ENCODE assay signal across 19 cellular contexts in genomic region chr1:19648239-19648638, GRCh38. TPM values are rescaled to one million over a fixed set of nuclear protein-coding genes. Genes with fewer than 3 reads are reported as not detected.
DNase-seq lines count a peak whose midpoint lies in the region; ATAC-seq and TF ChIP-seq lines count a peak whose summit lies in the region.
"Had no signal": no experiment of that assay in that cellular context is flagged by ENCODE, and none has a peak within 500 bp of the region (broad histone marks: within the 10 kb centered on the region; RNA-seq: fewer than 3 reads in every experiment).

No MANE protein-coding gene starts in this region.

- peaks cover 65% of the 10 kb centered on the region for H3K79me2 ChIP-seq in HCT116 (ENCODE audit: insufficient read depth, low read length)
- H3K79me2 ChIP-seq in mammary epithelial cell (ENCODE audit: insufficient read depth, low read length): peaks cover 88% of the 10 kb centered on the region

- H2BK5ac ChIP-seq in mesenchymal stem cell (ENCODE audit: low read depth, low read length, poor library complexity, severe bottlenecking): no peak overlapping the region

- RAD21 ChIA-PET in HCT116 (lab: Charles Lee; ENCODE audit: low non-redundant PET in 1 of 2, low total read pairs in 2 of 2, uncharacterized antibody in 2 of 2, unreplicated experiment in 2 of 2): interaction anchor here (0.6 kb wide), 2 partner anchors 246 to 255 kb away, joined by 6 read pairs; no protein-coding TSS in a partner anchor

- CTCF ChIA-PET in HCT116 (lab: Charles Lee): interaction anchor here (0.6 to 1.1 kb wide), 3 partner anchors 8 to 468 kb away, joined by 3 read pairs; partner anchors contain the start of gene HTR6
- CTCF ChIA-PET in mammary epithelial cell (lab: Charles Lee; ENCODE audit: low non-redundant PET): no interaction called here

- no peaks in the 10 kb centered on the region for H4K20me1 ChIP-seq in HCT116 (ENCODE audit: insufficient read depth)
- no peaks in the 10 kb centered on the region for H4K20me1 ChIP-seq in mammary epithelial cell (ENCODE audit: insufficient read depth, low read length)

- H2AFZ ChIP-seq in HCT116 (ENCODE audit: low read depth, low read length, poor library complexity, severe bottlenecking) (no peak overlapping the region), mammary epithelial cell (ENCODE audit: low read depth, low read length) (no peak overlapping the region), mesenchymal stem cell (ENCODE audit: low read depth, low read length) (no peak overlapping the region)

- H3K4ac ChIP-seq in mesenchymal stem cell (ENCODE audit: low read depth in 1 of 2, low read length in 2 of 2): no peak overlapping the region

- no peak for ATAC-seq in HCT116
- no peak for ATAC-seq in HG03520 (IDR thresholded peaks at IDR 0.05; ENCODE audit: unreplicated experiment)
- ATAC-seq: stimulated activated effector memory CD8-positive, alpha-beta T cell treated with anti-CD3 and anti-CD28 coated beads, Interleukin-12 subunit alpha, Interleukin-12 subunit beta, amount 100 ng/mL, for 72 hours had no signal

- H4K8ac ChIP-seq in mesenchymal stem cell (ENCODE audit: low read length): no peak overlapping the region

- TF ChIP-seq RAD21 in HCT116 (IDR thresholded peaks at IDR 0.05; ENCODE audit: low read depth): no peak

- no peak for TF ChIP-seq EP300 in stomach (IDR thresholded peaks at IDR 0.05)

- H3K4me3 ChIP-seq in HCT116 (replicated peaks in 1 of 2; ENCODE audit: low read depth in 1 of 2, low read length in 2 of 2) (no peak overlapping the region), mammary epithelial cell (replicated peaks in 1 of 3; ENCODE audit: insufficient read depth in 1 of 3, low read depth in 2 of 3, low read length in 3 of 3) (no peak overlapping the region), mesenchymal stem cell (ENCODE audit: insufficient read depth in 1 of 2, low read depth in 1 of 2, low read length in 2 of 2) (peak overlapping the region in 1 of 2 experiments; percentile 98), stomach (peak overlapping the region in 3 of 4 donors; percentile 73 to 77 (median 73))
- H3K4me3 ChIP-seq: adrenal gland had no signal

- H3K4me2 ChIP-seq in HCT116 (ENCODE audit: low read length): peak overlapping the region; percentile 16
- peak overlapping the region; percentile 91 for H3K4me2 ChIP-seq in mammary epithelial cell (ENCODE audit: insufficient read depth, low read depth, low read length)
- H3K4me2 ChIP-seq in mesenchymal stem cell (ENCODE audit: low read length, poor library complexity, severe bottlenecking): no peak overlapping the region

- H3K36me3 ChIP-seq in HCT116 (ENCODE audit: control insufficient read depth in 1 of 2, insufficient read depth in 2 of 2, low read length in 2 of 2) (no peaks in the 10 kb centered on the region), mammary epithelial cell (ENCODE audit: insufficient read depth, low read length) (no peaks in the 10 kb centered on the region), mesenchymal stem cell (ENCODE audit: control insufficient read depth in 1 of 2, insufficient read depth in 2 of 2, low read depth in 1 of 2, low read length in 2 of 2) (peaks cover 3 to 9% of the 10 kb centered on the region in 2 experiments), stomach (no peaks in the 10 kb centered on the region)
- H3K36me3 ChIP-seq: adrenal gland had no signal

- no peak overlapping the region for H3K14ac ChIP-seq in mesenchymal stem cell (ENCODE audit: low read length in 2 of 2)

- H3K9me2 ChIP-seq in HCT116 (ENCODE audit: insufficient read depth): no peaks in the 10 kb centered on the region

- H3K18ac ChIP-seq in mesenchymal stem cell (ENCODE audit: low read depth in 1 of 2, low read length in 2 of 2): no peak overlapping the region

- no peak overlapping the region for H3K23ac ChIP-seq in mesenchymal stem cell (ENCODE audit: low read length in 2 of 2)

- no peak for DNase-seq in HCT116 (ENCODE audit: low read depth, low spot score)
- no peak for DNase-seq in mammary epithelial cell
- DNase-seq in mesenchymal stem cell: no peak
- DNase-seq in stomach: no peak
- DNase-seq in GM19238 (ENCODE audit: insufficient read length, low spot score): no peak
- DNase-seq in retina: no peak
- DNase-seq in DMS79 (lab: John Stamatoyannopoulos, UW): no peak
- DNase-seq: adrenal gland, cerebellar nuclear complex, immature natural killer cell, NCI-H2171 treated with DMSO at 0.1 percent for 48 hours, NCI-H82, RPMI8226 had no signal

- WGBS in mammary epithelial cell (ENCODE audit: low coverage, missing lambda C conversion rate): 25% methylated on average over 14 of the region's 14 CpGs
- WGBS in mesenchymal stem cell: 83% methylated on average over 14 of the region's 14 CpGs
- WGBS in stomach, 5 donors: 55 to 73% (median 67%) methylated on average over 12 to 14 of the region's 14 CpGs

- intact Hi-C loops in HCT116 (cut with micrococcal nuclease): loop anchor here (5.0 kb wide), 1 partner anchor 396 kb away; the partner anchor contains the start of genes EMC1 and MRTO4
- intact Hi-C loops in mammary epithelial cell (cut with micrococcal nuclease): loop anchor here (1.0 to 10.0 kb wide), 4 partner anchors 51 to 283 kb away; partner anchors contain the start of gene CAPZB
- intact Hi-C loops in stomach (cut with DNase I; ENCODE audit: low total_unique reads): loop anchor here (5.0 kb wide), 1 partner anchor 166 kb away; no protein-coding TSS in a partner anchor

- POLR2A ChIA-PET in HCT116 (lab: Charles Lee): no interaction called here

- no peak overlapping the region for H2BK12ac ChIP-seq in mesenchymal stem cell (ENCODE audit: low read length in 2 of 2)

- no peak for TF ChIP-seq POLR2A in HCT116 (IDR thresholded peaks at IDR 0.05; ENCODE audit: borderline replicate concordance, extremely low read depth, insufficient read depth, insufficient read length)
- TF ChIP-seq POLR2A in stomach (IDR thresholded peaks at IDR 0.05): no peak

- no peak overlapping the region for H2AK5ac ChIP-seq in mesenchymal stem cell (ENCODE audit: low read length, severe bottlenecking)

- H3K9ac ChIP-seq in HCT116 (ENCODE audit: low read length) (no peak overlapping the region), mammary epithelial cell (ENCODE audit: insufficient read depth, low read length) (no peak overlapping the region), mesenchymal stem cell (ENCODE audit: low read length) (peak overlapping the region; percentile 98)

- peaks cover 29% of the 10 kb centered on the region for H3K79me1 ChIP-seq in mesenchymal stem cell (replicated peaks; ENCODE audit: low read length, poor library complexity, severe bottlenecking)

- no peak overlapping the region for H4K91ac ChIP-seq in mesenchymal stem cell (ENCODE audit: low read length)

- dilution Hi-C loops in mammary epithelial cell (cut with HindIII; ENCODE audit: low sequenced_read_pairs): no loop called here

- H2BK120ac ChIP-seq in mesenchymal stem cell (ENCODE audit: low read depth, low read length): no peak overlapping the region

- H3K9me3 ChIP-seq in HCT116 (ENCODE audit: control insufficient read depth in 1 of 2, insufficient read depth in 1 of 2, low read depth in 1 of 2, low read length in 2 of 2): no peaks in the 10 kb centered on the region
- no peaks in the 10 kb centered on the region for H3K9me3 ChIP-seq in mammary epithelial cell (replicated peaks; ENCODE audit: insufficient read depth, low read length)
- no peaks in the 10 kb centered on the region for H3K9me3 ChIP-seq in mesenchymal stem cell (ENCODE audit: control insufficient read depth, low read length)
- H3K9me3 ChIP-seq in stomach: no peaks in the 10 kb centered on the region
- H3K9me3 ChIP-seq: adrenal gland had no signal

- H3K27ac ChIP-seq in HCT116 (ENCODE audit: low read depth, low read length): no peak overlapping the region
- H3K27ac ChIP-seq in mammary epithelial cell (ENCODE audit: insufficient read depth, low read depth, low read length): peak overlapping the region; percentile 33
- H3K27ac ChIP-seq in mesenchymal stem cell (ENCODE audit: low read length, poor library complexity, severe bottlenecking): no peak overlapping the region
- H3K27ac ChIP-seq in stomach: peak overlapping the region; percentile 14 to 96 (median 89)

- in situ Hi-C loops in mammary epithelial cell (cut with MboI; ENCODE audit: low sequenced_read_pairs in 2 of 2): loop anchor here in 1 of 2 donors (5.0 to 10.0 kb wide), 3 partner anchors 51 to 283 kb away; partner anchors contain the start of gene CAPZB

- TF ChIP-seq CTCF in HCT116 (IDR thresholded peaks at IDR 0.05 in 2 of 3, conservative IDR thresholded peaks at IDR 0.05 in 1 of 3; ENCODE audit: borderline replicate concordance in 1 of 3, insufficient read depth in 1 of 3, low read depth in 2 of 3, low read length in 2 of 3) (no peak), mammary epithelial cell (conservative IDR thresholded peaks at IDR 0.05 in 1 of 2, IDR thresholded peaks at IDR 0.05 in 1 of 2; ENCODE audit: extremely low read depth in 1 of 2, insufficient read depth in 1 of 2, low read depth in 1 of 2, low read length in 2 of 2) (no peak), stomach (IDR thresholded peaks at IDR 0.05) (no peak)

- H3K4me1 ChIP-seq in HCT116 (ENCODE audit: control insufficient read depth in 1 of 2, insufficient read depth in 2 of 2, low read length in 2 of 2) (peaks cover 28 to 49% of the 10 kb centered on the region in 2 experiments), mammary epithelial cell (ENCODE audit: insufficient read depth, low read length) (peaks cover 75% of the 10 kb centered on the region), mesenchymal stem cell (ENCODE audit: control insufficient read depth, insufficient read depth, low read depth, low read length) (peaks cover 33% of the 10 kb centered on the region), stomach (peaks cover 63 to 82% (median 77%) of the 10 kb centered on the region in 4 donors)

- H3K27me3 ChIP-seq in HCT116 (ENCODE audit: insufficient read depth, low read length) (no peaks in the 10 kb centered on the region), mammary epithelial cell (ENCODE audit: insufficient read depth, low read length) (no peaks in the 10 kb centered on the region), mesenchymal stem cell (ENCODE audit: control insufficient read depth in 1 of 2, insufficient read depth in 1 of 2, low read length in 2 of 2) (no peaks in the 10 kb centered on the region), stomach (peaks cover 0 to 21% (median 0%) of the 10 kb centered on the region in 3 donors)
- H3K27me3 ChIP-seq: adrenal gland had no signal

- H2BK15ac ChIP-seq in mesenchymal stem cell (ENCODE audit: low read depth, poor library complexity, severe bottlenecking): no peak overlapping the region

- BruUV-seq in HCT116 (replicated peaks; lab: Mats Ljungman, UMichigan) (no TSS peak), mammary epithelial cell (replicated peaks; lab: Mats Ljungman, UMichigan) (no TSS peak)

RNA-seq across cellular contexts. Expression of gene NBL1, which starts 4.1 kb away (rescaled TPM):
- total RNA-seq in HCT116 (2021; ENCODE audit: unreplicated experiment) (75.4 TPM), mammary epithelial cell (100 to 1,000 TPM in 1 of 2 donors, 10 to 100 TPM in 1; 49.7 to 132 TPM), stomach (100 to 1,000 TPM in 1 of 5 donors, 10 to 100 TPM in 4; 63.2 to 257 (median 83.5) TPM)
- polyA plus RNA-seq in HCT116 (2012): 98.1 and 129 TPM in 2 replicates
- polyA plus RNA-seq in mammary epithelial cell (108 TPM), stomach (100 to 1,000 TPM; 111 to 200 (median 121) TPM)
- 169 TPM for polyA minus RNA-seq in mammary epithelial cell
- 59.5 TPM for polyA plus RNA-seq in mesenchymal stem cell (2013, experiment 1 of 2)
- 63.3 TPM for polyA plus RNA-seq in mesenchymal stem cell (2013, experiment 2 of 2)

RNA-seq across cellular contexts. Expression of gene HTR6, which starts 16.4 kb away (rescaled TPM):
- total RNA-seq in HCT116 (2021; ENCODE audit: unreplicated experiment) (0.57 TPM), mammary epithelial cell (not detected), stomach (not detected)
- polyA plus RNA-seq in HCT116 (2012): 0.60 and 0.72 TPM in 2 replicates
- polyA plus RNA-seq in mammary epithelial cell (not detected), stomach (not detected)
- not detected for polyA minus RNA-seq in mammary epithelial cell
- not detected for polyA plus RNA-seq in mesenchymal stem cell (2013, experiment 1 of 2)
- not detected for polyA plus RNA-seq in mesenchymal stem cell (2013, experiment 2 of 2)
- total RNA-seq: activated CD8-positive, alpha-beta memory T cell treated with anti-CD3 and anti-CD28 coated beads for 36 hours; adrenal gland; mesenteric fat pad; T-helper 1 cell treated with Interleukin-12 subunit alpha and Interleukin-12 subunit beta and Interleukin-4 antibody, amounts not matched to agents 30 ng/mL and 1 ng/mL, for 36 hours had no signal
- polyA plus RNA-seq: adrenal gland, AG04450, immature natural killer cell had no signal

Comparison
In these comparisons a context has a peak if more than half of its experiments do, and no peak if none do; other contexts are left out.
1. H3K27ac ChIP-seq: peak in mammary epithelial cell (single experiment) and stomach (5 of 5); none in HCT116 (single experiment) and mesenchymal stem cell (single experiment).
2. H3K4me3 ChIP-seq: peak in stomach (3 of 4); none in HCT116 (0 of 2) and mammary epithelial cell (0 of 3).